ENCODE assay signal across 20 cellular contexts in genomic region chr12:68292157-68292940, GRCh38. TPM values are rescaled to one million over a fixed set of nuclear protein-coding genes. Genes with fewer than 3 reads are reported as not detected.
DNase-seq lines count a peak whose midpoint lies in the region; ATAC-seq and TF ChIP-seq lines count a peak whose summit lies in the region.
"Had no signal": no experiment of that assay in that cellular context is flagged by ENCODE, and none has a peak within 500 bp of the region (broad histone marks: within the 10 kb centered on the region; RNA-seq: fewer than 3 reads in every experiment).

No MANE protein-coding gene starts in this region.

- H3K36me3 ChIP-seq in brain microvascular endothelial cell (replicated peaks), result no peaks in the 10 kb centered on the region

- peaks cover 8% of the 10 kb centered on the region for H3K36me3 Mint-ChIP-seq in activated naive CD4-positive, alpha-beta T cell treated with anti-CD3 and anti-CD28 coated beads, Interleukin-2, amount 50 U/mL, for 24 hours
- peaks cover 29% of the 10 kb centered on the region for H3K36me3 Mint-ChIP-seq in activated T-helper 17 cell treated with anti-CD3 and anti-CD28 coated beads, Interleukin-2, amount 50 U/mL, for 72 hours (ENCODE audit: low read depth)
- peaks cover 12% of the 10 kb centered on the region for H3K36me3 Mint-ChIP-seq in nephron (ENCODE audit: low read depth)

- H3K27ac Mint-ChIP-seq in activated naive CD4-positive, alpha-beta T cell treated with anti-CD3 and anti-CD28 coated beads, Interleukin-2, amount 50 U/mL, for 24 hours, result no peak overlapping the region
- H3K27ac Mint-ChIP-seq in activated T-helper 17 cell treated with anti-CD3 and anti-CD28 coated beads, Interleukin-2, amount 50 U/mL, for 72 hours, result peak overlapping the region; percentile 94
- peak overlapping the region in 2 of 3 experiments; percentile 42 to 94 for H3K27ac Mint-ChIP-seq in nephron
- H3K27ac Mint-ChIP-seq: CD8-positive, alpha-beta memory T cell had no signal

- H3K4me3 ChIP-seq in brain microvascular endothelial cell (ENCODE audit: low read depth, low read length), result no peak overlapping the region
- H3K4me3 ChIP-seq: MG63 had no signal

- no peaks in the 10 kb centered on the region for H3K27me3 Mint-ChIP-seq in activated naive CD4-positive, alpha-beta T cell treated with anti-CD3 and anti-CD28 coated beads, Interleukin-2, amount 50 U/mL, for 24 hours
- H3K27me3 Mint-ChIP-seq in activated T-helper 17 cell treated with anti-CD3 and anti-CD28 coated beads, Interleukin-2, amount 50 U/mL, for 72 hours, result no peaks in the 10 kb centered on the region
- no peaks in the 10 kb centered on the region for H3K27me3 Mint-ChIP-seq in nephron (ENCODE audit: low read depth)
- H3K27me3 Mint-ChIP-seq: CD8-positive, alpha-beta memory T cell had no signal

- DNase-seq in activated naive CD4-positive, alpha-beta T cell (lab: John Stamatoyannopoulos, UW), result no peak
- no peak for DNase-seq in NCI-H1092 (lab: John Stamatoyannopoulos, UW)
- no peak for DNase-seq in NCI-H774 (lab: John Stamatoyannopoulos, UW)
- no peak for DNase-seq in brain microvascular endothelial cell
- DNase-seq: C1 segment of cervical spinal cord; CD8-positive, alpha-beta memory T cell; DMS53; EL; Kasumi-1; MG63; NCI-H1092 treated with DMSO at 0.1 percent for 48 hours; NCI-H2081; NCI-H446 treated with DMSO at 0.1 percent for 48 hours; NK-92 treated with Interleukin-12 subunit alpha and Interleukin-12 subunit beta, amount 100 ng/mL, for 24 hours; Right ventricle myocardium superior had no signal

- in situ Hi-C loops in brain microvascular endothelial cell (cut with HindIII; ENCODE audit: low pct_ligation_motif_present, low sequenced_read_pairs), result no loop called here

- TF ChIP-seq CTCF in nephron (IDR thresholded peaks at IDR 0.05; ENCODE audit: unreplicated experiment in 3 of 3), result no peak
- TF ChIP-seq CTCF in brain microvascular endothelial cell (IDR thresholded peaks at IDR 0.05; ENCODE audit: low read depth, low read length, missing control alignments), result no peak

- H3K9me3 Mint-ChIP-seq in activated naive CD4-positive, alpha-beta T cell treated with anti-CD3 and anti-CD28 coated beads, Interleukin-2, amount 50 U/mL, for 24 hours, result no peaks in the 10 kb centered on the region
- H3K9me3 Mint-ChIP-seq in activated T-helper 17 cell treated with anti-CD3 and anti-CD28 coated beads, Interleukin-2, amount 50 U/mL, for 72 hours, result no peaks in the 10 kb centered on the region
- H3K9me3 Mint-ChIP-seq in nephron, result no peaks in the 10 kb centered on the region

- H3K4me1 Mint-ChIP-seq in activated naive CD4-positive, alpha-beta T cell treated with anti-CD3 and anti-CD28 coated beads, Interleukin-2, amount 50 U/mL, for 24 hours, result peaks cover 32% of the 10 kb centered on the region
- peaks cover 40% of the 10 kb centered on the region for H3K4me1 Mint-ChIP-seq in activated T-helper 17 cell treated with anti-CD3 and anti-CD28 coated beads, Interleukin-2, amount 50 U/mL, for 72 hours
- H3K4me1 Mint-ChIP-seq in nephron, result peaks cover 37% of the 10 kb centered on the region

- no peak overlapping the region for H3K27ac ChIP-seq in brain microvascular endothelial cell

- H3K27me3 ChIP-seq in brain microvascular endothelial cell (replicated peaks), result no peaks in the 10 kb centered on the region
- H3K27me3 ChIP-seq: MG63 had no signal

- peak overlapping the region; percentile 1 for H3K4me3 Mint-ChIP-seq in activated naive CD4-positive, alpha-beta T cell treated with anti-CD3 and anti-CD28 coated beads, Interleukin-2, amount 50 U/mL, for 24 hours
- peak overlapping the region; percentile 61 for H3K4me3 Mint-ChIP-seq in activated T-helper 17 cell treated with anti-CD3 and anti-CD28 coated beads, Interleukin-2, amount 50 U/mL, for 72 hours
- no peak overlapping the region for H3K4me3 Mint-ChIP-seq in nephron
- H3K4me3 Mint-ChIP-seq: CD8-positive, alpha-beta memory T cell had no signal

- ATAC-seq in activated T-helper 17 cell treated with anti-CD3 and anti-CD28 coated beads, Interleukin-2, amount 50 U/mL, for 72 hours (replicated peaks), result peak; percentile 53

RNA-seq across cellular contexts. Expression of gene IL22, which starts 38.9 kb away (rescaled TPM):
- 100 to 1,000 TPM in 1 of 2 donors, 10 to 100 TPM in 1; 52.3 to 253 TPM for total RNA-seq in activated T-helper 17 cell treated with anti-CD3 and anti-CD28 coated beads, Interleukin-2, amount 50 U/mL, for 72 hours
- total RNA-seq: H1, OCI-LY7, Right ventricle myocardium superior had no signal

RNA-seq across cellular contexts. Expression of gene MDM1, which starts 39.8 kb away (rescaled TPM):
- 10 to 100 TPM; 14.2 to 31.5 TPM for total RNA-seq in activated T-helper 17 cell treated with anti-CD3 and anti-CD28 coated beads, Interleukin-2, amount 50 U/mL, for 72 hours

Comparison
In these comparisons a context has a peak if more than half of its experiments do, and no peak if none do; other contexts are left out.
1. H3K4me3 Mint-ChIP-seq: peak in activated naive CD4-positive, alpha-beta T cell treated with anti-CD3 and anti-CD28 coated beads, Interleukin-2, amount 50 U/mL, for 24 hours (single experiment) and activated T-helper 17 cell treated with anti-CD3 and anti-CD28 coated beads, Interleukin-2, amount 50 U/mL, for 72 hours (single experiment); none in nephron (0 of 3).